8 cellular contexts compared by ENCODE assay signal in the genomic region with DNA sequence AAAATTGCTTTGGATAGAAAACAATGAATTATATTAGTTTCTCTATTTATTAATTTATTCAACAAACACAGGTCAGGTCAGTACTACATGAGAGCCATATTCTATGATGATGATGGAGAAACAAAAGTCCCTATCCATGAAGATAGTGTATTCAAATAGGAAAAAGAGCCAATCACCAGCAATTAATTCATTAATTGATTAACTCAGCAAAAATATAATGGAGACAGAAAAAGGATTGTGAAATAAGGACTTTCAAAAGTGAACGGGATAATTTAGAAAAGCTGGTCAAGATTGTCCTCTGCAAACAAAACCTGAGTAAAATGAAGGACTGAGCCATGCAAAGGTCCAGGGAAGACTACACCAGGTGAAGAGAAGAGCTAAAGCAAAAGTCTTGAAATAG.
"Had no signal": no experiment of that assay in that cellular context is flagged by ENCODE, and none has a peak within 500 bp of the region (broad histone marks: within the 10 kb centered on the region; RNA-seq: fewer than 3 reads in every experiment).

No MANE protein-coding gene starts in this region.

- FAIRE-seq: G401.6, GM12878, GM12891, GM12892, GM18507, GM19239 had no signal

- H3K4me3 ChIP-seq: GM12878 had no signal

- DNase-seq: GDM1, GF-D8 had no signal

- ATAC-seq: GM12878 had no signal
